9 cellular contexts compared by ENCODE assay signal in the genomic region with DNA sequence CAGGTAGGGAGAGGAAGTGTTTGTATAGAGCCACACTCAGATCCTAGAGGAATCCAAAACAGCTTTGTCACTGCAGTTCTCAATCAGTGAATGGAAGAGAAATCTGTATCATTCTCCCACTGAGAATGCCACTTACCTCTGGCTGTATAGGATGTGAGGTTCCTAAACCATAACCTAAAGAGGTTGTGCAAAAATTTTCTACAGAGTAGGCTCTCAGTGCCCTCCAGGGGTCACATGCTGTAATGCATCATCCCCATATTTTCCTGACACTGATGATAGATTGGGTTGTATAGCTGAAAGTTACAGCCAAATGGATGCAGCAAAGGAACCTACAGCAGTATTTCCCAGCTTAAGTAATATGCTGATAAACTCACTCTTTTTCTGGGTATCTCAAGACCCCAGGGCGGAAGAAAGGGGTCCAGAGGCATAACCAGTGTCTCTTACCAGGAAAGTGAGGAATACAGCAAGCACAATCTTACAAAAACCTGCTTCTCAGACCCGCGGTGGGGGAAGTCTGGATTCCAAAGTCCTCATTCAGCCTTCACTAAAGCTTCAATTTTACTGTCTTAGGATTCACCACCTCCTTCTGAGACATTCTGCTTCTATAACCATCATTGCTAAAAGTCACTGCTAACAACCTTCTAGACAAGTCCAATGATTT. TPM values are rescaled to one million over a fixed set of nuclear protein-coding genes. Genes with fewer than 3 reads are reported as not detected.
DNase-seq lines count a peak whose midpoint lies in the region; ATAC-seq and TF ChIP-seq lines count a peak whose summit lies in the region.
"Had no signal": no experiment of that assay in that cellular context is flagged by ENCODE, and none has a peak within 500 bp of the region (broad histone marks: within the 10 kb centered on the region; RNA-seq: fewer than 3 reads in every experiment).

No MANE protein-coding gene starts in this region.

- CTCF ChIA-PET in HCT116 (lab: Charles Lee): interaction anchor here (0.8 to 4.1 kb wide), 10 partner anchors 8 to 191 kb away, joined by 3 to 28 read pairs (median 4); a partner anchor contains a TSS

- no TSS peak for BruUV-seq in HCT116 (replicated peaks; lab: Mats Ljungman, UMichigan)

- H3K9ac ChIP-seq in HCT116 (ENCODE audit: low read length) (no peak overlapping the region), neural cell (ENCODE audit: low read length) (no peak overlapping the region)
- H3K9ac ChIP-seq: BLaER1 had no signal

- POLR2A ChIA-PET in HCT116 (lab: Charles Lee): interaction anchor here (1.3 to 2.7 kb wide), 3 partner anchors 11 to 98 kb away, joined by 6 to 9 read pairs (median 8); a partner anchor contains a TSS

- H4K20me1 ChIP-seq in HCT116 (ENCODE audit: insufficient read depth): no peaks in the 10 kb centered on the region
- no peaks in the 10 kb centered on the region for H4K20me1 ChIP-seq in neural cell (ENCODE audit: insufficient read depth)
- H4K20me1 ChIP-seq: BLaER1 had no signal

- TF ChIP-seq POLR2A in HCT116 (IDR thresholded peaks at IDR 0.05; ENCODE audit: borderline replicate concordance, extremely low read depth, insufficient read depth, insufficient read length): no peak

- TF ChIP-seq CTCF in HCT116 (IDR thresholded peaks at IDR 0.05 in 2 of 3, conservative IDR thresholded peaks at IDR 0.05 in 1 of 3; ENCODE audit: borderline replicate concordance in 1 of 3, insufficient read depth in 1 of 3, low read depth in 2 of 3, low read length in 2 of 3): peak; percentile 61 to 84 (median 66); a peak in 5 of 6 replicates
- peak; percentile 86 for TF ChIP-seq CTCF in neural cell (IDR thresholded peaks at IDR 0.05; ENCODE audit: poor library complexity, severe bottlenecking)

- H3K4me2 ChIP-seq in HCT116 (ENCODE audit: low read length) (no peak overlapping the region), neural cell (ENCODE audit: low read length) (no peak overlapping the region)
- H3K4me2 ChIP-seq: BLaER1 had no signal

- H3K4me1 ChIP-seq in HCT116 (ENCODE audit: control insufficient read depth in 1 of 2, insufficient read depth in 2 of 2, low read length in 2 of 2): peaks cover 12 to 19% of the 10 kb centered on the region in 2 experiments; a peak in 3 of 4 replicates

- H3K9me3 ChIP-seq in HCT116 (ENCODE audit: control insufficient read depth in 1 of 2, insufficient read depth in 1 of 2, low read depth in 1 of 2, low read length in 2 of 2): no peaks in the 10 kb centered on the region
- no peaks in the 10 kb centered on the region for H3K9me3 ChIP-seq in neural cell (ENCODE audit: low read length)
- H3K9me3 ChIP-seq: BLaER1 had no signal

- no peaks in the 10 kb centered on the region for H3F3A ChIP-seq in neural cell (ENCODE audit: insufficient read depth, low read length, poor library complexity, severe bottlenecking)

- peak; percentile 85 for TF ChIP-seq RAD21 in HCT116 (IDR thresholded peaks at IDR 0.05; ENCODE audit: low read depth)
- peak; percentile 87 for TF ChIP-seq RAD21 in neural cell (conservative IDR thresholded peaks at IDR 0.05)

- ATAC-seq in HCT116 (peak; percentile 30; the same call in 1 of the 2 replicates), HG03457 (IDR thresholded peaks at IDR 0.05; ENCODE audit: unreplicated experiment) (no peak)

- no peak overlapping the region for H2AFZ ChIP-seq in HCT116 (ENCODE audit: low read depth, low read length, poor library complexity, severe bottlenecking)
- H2AFZ ChIP-seq in neural cell (ENCODE audit: low read depth, low read length): no peak overlapping the region

- intact Hi-C loops in HCT116 (cut with micrococcal nuclease): loop anchor here (1.0 to 10.0 kb wide), 2 partner anchors 63 to 194 kb away; no protein-coding TSS in a partner anchor

- H3K36me3 ChIP-seq in HCT116 (ENCODE audit: control insufficient read depth in 1 of 2, insufficient read depth in 2 of 2, low read length in 2 of 2) (no peaks in the 10 kb centered on the region), neural cell (ENCODE audit: insufficient read depth, low read length) (no peaks in the 10 kb centered on the region)
- H3K36me3 ChIP-seq: BLaER1 had no signal

- H3K9me2 ChIP-seq in HCT116 (ENCODE audit: insufficient read depth) (no peaks in the 10 kb centered on the region), neural cell (ENCODE audit: insufficient read depth, low read length) (no peaks in the 10 kb centered on the region)

- no peak for TF ChIP-seq EP300 in neural cell (conservative IDR thresholded peaks at IDR 0.05; ENCODE audit: poor library complexity, severe bottlenecking)

- RAD21 ChIA-PET in HCT116 (lab: Charles Lee; ENCODE audit: low non-redundant PET in 1 of 2, low total read pairs in 2 of 2, uncharacterized antibody in 2 of 2, unreplicated experiment in 2 of 2): no interaction called here

- no peaks in the 10 kb centered on the region for H3K27me3 ChIP-seq in HCT116 (ENCODE audit: insufficient read depth, low read length)
- H3K27me3 ChIP-seq in neural cell (ENCODE audit: insufficient read depth, low read depth, low read length): no peaks in the 10 kb centered on the region
- H3K27me3 ChIP-seq: BLaER1 had no signal

- DNase-seq in NCI-H1436 (lab: John Stamatoyannopoulos, UW): peak; percentile 15
- DNase-seq in NCI-H1436 treated with DMSO at 0.1 percent for 48 hours (lab: John Stamatoyannopoulos, UW): no peak
- DNase-seq in HCT116 (ENCODE audit: low read depth, low spot score): peak; percentile 22
- peak; percentile 37 for DNase-seq in RPMI7951 (ENCODE audit: low read depth)
- DNase-seq in dermis blood vessel endothelial cell: peak; percentile 77
- DNase-seq in HPDE6-E6E7 (ENCODE audit: extremely low spot score): no peak

- H3K27ac ChIP-seq in HCT116 (ENCODE audit: low read depth, low read length) (no peak overlapping the region), neural cell (ENCODE audit: low read length) (no peak overlapping the region)
- H3K27ac ChIP-seq: BLaER1 had no signal

- H3K4me3 ChIP-seq in HCT116 (replicated peaks in 1 of 2; ENCODE audit: low read depth in 1 of 2, low read length in 2 of 2) (no peak overlapping the region), neural cell (ENCODE audit: low read length) (no peak overlapping the region)
- H3K4me3 ChIP-seq: BLaER1 had no signal

- H3K79me2 ChIP-seq in HCT116 (ENCODE audit: insufficient read depth, low read length): peaks cover 18% of the 10 kb centered on the region
- H3K79me2 ChIP-seq in neural cell (replicated peaks; ENCODE audit: insufficient read depth, low read length): peaks cover 5% of the 10 kb centered on the region

TF ChIP-seq in HCT116, 20 proteins besides CTCF, POLR2A, EP300 and RAD21 (continues in another document):
- TF ChIP-seq, protein P1, sequence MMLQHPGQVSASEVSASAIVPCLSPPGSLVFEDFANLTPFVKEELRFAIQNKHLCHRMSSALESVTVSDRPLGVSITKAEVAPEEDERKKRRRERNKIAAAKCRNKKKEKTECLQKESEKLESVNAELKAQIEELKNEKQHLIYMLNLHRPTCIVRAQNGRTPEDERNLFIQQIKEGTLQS (IDR thresholded peaks at IDR 0.05): no peak
- TF ChIP-seq FOSL1 (IDR thresholded peaks at IDR 0.05; ENCODE audit: low read depth): no peak
- no peak; the same call in 1 of the 2 replicates for TF ChIP-seq POLR2AphosphoS5 (IDR thresholded peaks at IDR 0.05; ENCODE audit: low read depth, low read length)
- no peak for TF ChIP-seq SIN3A (IDR thresholded peaks at IDR 0.05; ENCODE audit: low read depth)
- TF ChIP-seq TCF7L2 (IDR thresholded peaks at IDR 0.05; ENCODE audit: borderline replicate concordance, extremely low read depth, insufficient read depth, insufficient read length): no peak
- no peak for TF ChIP-seq SP1 (IDR thresholded peaks at IDR 0.05; ENCODE audit: low read depth)
- no peak for TF ChIP-seq ZFX (IDR thresholded peaks at IDR 0.05)
- TF ChIP-seq CEBPB (IDR thresholded peaks at IDR 0.05; ENCODE audit: low read depth): no peak
- TF ChIP-seq, protein P2, sequence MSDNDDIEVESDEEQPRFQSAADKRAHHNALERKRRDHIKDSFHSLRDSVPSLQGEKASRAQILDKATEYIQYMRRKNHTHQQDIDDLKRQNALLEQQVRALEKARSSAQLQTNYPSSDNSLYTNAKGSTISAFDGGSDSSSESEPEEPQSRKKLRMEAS (IDR thresholded peaks at IDR 0.05): no peak
- no peak for TF ChIP-seq JUND (IDR thresholded peaks at IDR 0.05)
- no peak for TF ChIP-seq YY1 (IDR thresholded peaks at IDR 0.05; ENCODE audit: extremely low read depth, insufficient replicate concordance, low read depth, low read length)

TF ChIP-seq in neural cell, 6 proteins besides CTCF, POLR2A, EP300 and RAD21:
- TF ChIP-seq SMC3 (conservative IDR thresholded peaks at IDR 0.05; ENCODE audit: poor library complexity) (peak; percentile 79), MXI1 (conservative IDR thresholded peaks at IDR 0.05; ENCODE audit: poor library complexity, severe bottlenecking) (no peak)

RNA-seq across cellular contexts. Expression of a gene that starts 3.8 kb away (rescaled TPM):
- total RNA-seq in HCT116 (2021; ENCODE audit: unreplicated experiment) (5.7 TPM), dermis blood vessel endothelial cell (2.8 and 4.3 TPM in 2 replicates)
- polyA plus RNA-seq in HCT116 (2012): 2.0 and 3.4 TPM in 2 replicates
- 2.9 and 5.6 TPM in 2 replicates for total RNA-seq in RPMI7951 (2014; rRNA removed; shearing (Covaris generic))
- 10.0 and 11.0 TPM in 2 replicates for polyA plus RNA-seq in neural cell
- polyA minus RNA-seq in neural cell: 10.5 and 12.8 TPM in 2 replicates

RNA-seq across cellular contexts. Expression of a gene that starts 10.9 kb away (rescaled TPM):
- total RNA-seq in HCT116 (2021; ENCODE audit: unreplicated experiment): 12.1 TPM
- polyA plus RNA-seq in HCT116 (2012): 5.1 and 6.6 TPM in 2 replicates
- 5.0 and 5.7 TPM in 2 replicates for total RNA-seq in RPMI7951 (2014; rRNA removed; shearing (Covaris generic))
- total RNA-seq in dermis blood vessel endothelial cell: 12.8 and 14.0 TPM in 2 replicates
- 6.2 and 6.5 TPM in 2 replicates for polyA plus RNA-seq in neural cell
- 25.2 and 27.0 TPM in 2 replicates for polyA minus RNA-seq in neural cell

Comparison
In these comparisons a context has a peak if more than half of its experiments do, and no peak if none do; other contexts are left out.
1. DNase-seq: peak in NCI-H1436 (single experiment), HCT116 (single experiment), RPMI7951 (single experiment) and dermis blood vessel endothelial cell (single experiment); none in NCI-H1436 treated with DMSO at 0.1 percent for 48 hours (single experiment) and HPDE6-E6E7 (single experiment).